1 cellular context compared by ENCODE assay signal in genomic region chr16:71854369-71854948, GRCh38.
TF ChIP-seq lines count a peak whose summit lies in the region.

No MANE protein-coding gene starts in this region.

TF ChIP-seq in SK-N-SH treated with all-trans-retinoic acid at 6 μM for 48 hours, 23 proteins besides CTCF, POLR2A, EP300 and RAD21 (continued from another document):
- TF ChIP-seq TSHZ2 (CRISPR knock-in tag; IDR thresholded peaks at IDR 0.05) (no peak), ZNF70 (CRISPR knock-in tag; IDR thresholded peaks at IDR 0.05) (no peak), ZNF8 (CRISPR knock-in tag; IDR thresholded peaks at IDR 0.05) (no peak), BACH2 (CRISPR knock-in tag; IDR thresholded peaks at IDR 0.05; ENCODE audit: borderline replicate concordance) (no peak), RARB (CRISPR knock-in tag; IDR thresholded peaks at IDR 0.05) (no peak), CSDC2 (CRISPR knock-in tag; IDR thresholded peaks at IDR 0.05) (no peak), GLIS3 (CRISPR knock-in tag; IDR thresholded peaks at IDR 0.05) (no peak)
TF ChIP-seq in SK-N-SH treated with all-trans-retinoic acid at 6 μM for 48 hours: peak in this region for 0.
